Comparison of ENCODE assay signal across 16 cellular contexts in genomic region chr22:46792841-46793261, GRCh38. TPM values are rescaled to one million over a fixed set of nuclear protein-coding genes. Genes with fewer than 3 reads are reported as not detected.
A peak's percentile ranks its signal among the peaks of the same experiment; 100 is the strongest.
DNase-seq lines count a peak whose midpoint lies in the region; ATAC-seq, FAIRE-seq and TF ChIP-seq lines count a peak whose summit lies in the region.
"Had no signal": no experiment of that assay in that cellular context is flagged by ENCODE, and none has a peak within 500 bp of the region (broad histone marks: within the 10 kb centered on the region; RNA-seq: fewer than 3 reads in every experiment).

No MANE protein-coding gene starts in this region.

- H3K9me3 Mint-ChIP-seq in CD4-positive, CD25-positive, alpha-beta regulatory T cell, result no peaks in the 10 kb centered on the region
- no peaks in the 10 kb centered on the region for H3K9me3 Mint-ChIP-seq in naive thymus-derived CD8-positive, alpha-beta T cell
- H3K9me3 Mint-ChIP-seq: HFFc6 had no signal

- no peaks in the 10 kb centered on the region for H3K9me2 ChIP-seq in PC-3 (replicated peaks; ENCODE audit: low read length)

- no peak overlapping the region for H3K4me3 ChIP-seq in BLaER1
- H3K4me3 ChIP-seq in CD4-positive, CD25-positive, alpha-beta regulatory T cell (ENCODE audit: low read depth, low read length), result no peak overlapping the region
- H3K4me3 ChIP-seq in bronchial epithelial cell (ENCODE audit: low read depth, low read length), result no peak overlapping the region
- no peak overlapping the region for H3K4me3 ChIP-seq in PC-3 (ENCODE audit: low read length)
- H3K4me3 ChIP-seq: body of pancreas, testis had no signal

- peaks cover 18 to 56% (median 33%) of the 10 kb centered on the region in 4 donors for H3K4me1 Mint-ChIP-seq in CD4-positive, CD25-positive, alpha-beta regulatory T cell
- H3K4me1 Mint-ChIP-seq in naive thymus-derived CD8-positive, alpha-beta T cell, result peaks cover 9 to 55% (median 33%) of the 10 kb centered on the region in 4 donors

- intact Hi-C loops in PC-3 (cut with micrococcal nuclease), result no loop called here

- no peak for TF ChIP-seq CTCF in bronchial epithelial cell (IDR thresholded peaks at IDR 0.05; ENCODE audit: insufficient read depth, low read length, severe bottlenecking)
- no peak for TF ChIP-seq CTCF in PC-3 (conservative IDR thresholded peaks at IDR 0.05; ENCODE audit: low read depth, low read length)

- POLR2A ChIA-PET in naive thymus-derived CD8-positive, alpha-beta T cell (lab: Charles Lee), result interaction anchor here (2.0 to 4.3 kb wide), 5 partner anchors 10 to 43 kb away, joined by 4 to 81 read pairs (median 15); partner anchors contain the start of gene TBC1D22A
- POLR2A ChIA-PET in PC-3 (lab: Charles Lee; ENCODE audit: unreplicated experiment), result no interaction called here

- no peaks in the 10 kb centered on the region for H3K9me3 ChIP-seq in BLaER1
- no peaks in the 10 kb centered on the region for H3K9me3 ChIP-seq in CD4-positive, CD25-positive, alpha-beta regulatory T cell (ENCODE audit: control insufficient read depth in 2 of 2, low read length in 2 of 2)
- H3K9me3 ChIP-seq in PC-3 (ENCODE audit: low read length), result no peaks in the 10 kb centered on the region
- H3K9me3 ChIP-seq: body of pancreas, testis had no signal

- peak; percentile 52 for FAIRE-seq in bronchial epithelial cell (lab: Jason Lieb, UNC)
- FAIRE-seq: TTC549 had no signal

- ATAC-seq in CD4-positive, CD25-positive, alpha-beta regulatory T cell (ENCODE audit: low read depth in 2 of 2), result no peak
- no peak for ATAC-seq in naive thymus-derived CD8-positive, alpha-beta T cell
- ATAC-seq in PC-3 (no peak), GM19452 (IDR thresholded peaks at IDR 0.05; ENCODE audit: unreplicated experiment) (no peak)
- ATAC-seq: body of pancreas had no signal

- H2AFZ ChIP-seq in PC-3 (ENCODE audit: low read length), result no peak overlapping the region

- H3K4me3 Mint-ChIP-seq in CD4-positive, CD25-positive, alpha-beta regulatory T cell, result no peak overlapping the region
- H3K4me3 Mint-ChIP-seq in naive thymus-derived CD8-positive, alpha-beta T cell, result no peak overlapping the region
- H3K4me3 Mint-ChIP-seq: HFFc6 had no signal

- no peak for DNase-seq in CD4-positive, CD25-positive, alpha-beta regulatory T cell
- DNase-seq in bronchial epithelial cell (ENCODE audit: low read depth) (no peak), PC-3 (no peak), NCI-H82 (lab: John Stamatoyannopoulos, UW) (no peak)
- no peak for DNase-seq in naive thymus-derived CD8-positive, alpha-beta T cell
- DNase-seq: HFFc6; midbrain; NCI-H69; OCI-M1; retina; stimulated activated CD4-positive, alpha-beta T cell treated with anti-CD3 and anti-CD28 coated beads, Interleukin-1b, Interleukin-23, amount 100 ng/mL, for 48 hours; testis had no signal

- CTCF ChIA-PET in PC-3 (lab: Charles Lee), result no interaction called here

- H3K36me3 ChIP-seq in BLaER1 (peaks cover 48% of the 10 kb centered on the region), bronchial epithelial cell (ENCODE audit: control insufficient read depth, insufficient read depth, low read length) (peaks cover 13% of the 10 kb centered on the region), PC-3 (ENCODE audit: low read depth, low read length) (no peaks in the 10 kb centered on the region)
- H3K36me3 ChIP-seq in CD4-positive, CD25-positive, alpha-beta regulatory T cell (ENCODE audit: control insufficient read depth, insufficient read depth, low read length), result peaks cover 40% of the 10 kb centered on the region

- H3K27me3 Mint-ChIP-seq in CD4-positive, CD25-positive, alpha-beta regulatory T cell, result peaks cover 4% of the 10 kb centered on the region
- no peaks in the 10 kb centered on the region for H3K27me3 Mint-ChIP-seq in naive thymus-derived CD8-positive, alpha-beta T cell

- BruUV-seq in PC-3 (replicated peaks; lab: Mats Ljungman, UMichigan), result no TSS peak

- 0 out of 2 replicates have a peak overlapping the region, but pooled peaks have one; percentile 7 for H3K9ac ChIP-seq in BLaER1
- no peak overlapping the region for H3K9ac ChIP-seq in PC-3 (ENCODE audit: low read length)

- no peaks in the 10 kb centered on the region for H3K79me2 ChIP-seq in PC-3 (ENCODE audit: low read length)

- H3K4me2 ChIP-seq in BLaER1, result peak overlapping the region; percentile 84
- no peak overlapping the region for H3K4me2 ChIP-seq in PC-3 (ENCODE audit: low read length)

- H3K27ac ChIP-seq in BLaER1 (peak overlapping the region; percentile 28; the same call in 1 of the 2 replicates), PC-3 (ENCODE audit: low read length) (no peak overlapping the region)
- H3K27ac ChIP-seq in CD4-positive, CD25-positive, alpha-beta regulatory T cell (ENCODE audit: insufficient read depth, low read length, poor library complexity, severe bottlenecking), result peak overlapping the region; percentile 90
- H3K27ac ChIP-seq: testis had no signal

- H3F3A ChIP-seq in PC-3 (ENCODE audit: low read length, unreplicated experiment), result no peaks in the 10 kb centered on the region

- peaks cover 95% of the 10 kb centered on the region for H4K20me1 ChIP-seq in BLaER1
- no peaks in the 10 kb centered on the region for H4K20me1 ChIP-seq in PC-3 (ENCODE audit: low read length)

- no peaks in the 10 kb centered on the region for H3K27me3 ChIP-seq in BLaER1
- no peaks in the 10 kb centered on the region for H3K27me3 ChIP-seq in CD4-positive, CD25-positive, alpha-beta regulatory T cell (ENCODE audit: control insufficient read depth, insufficient read depth, low read length)
- no peaks in the 10 kb centered on the region for H3K27me3 ChIP-seq in bronchial epithelial cell (ENCODE audit: control insufficient read depth, insufficient read depth, low read length)
- H3K27me3 ChIP-seq in PC-3 (ENCODE audit: low read length), result no peaks in the 10 kb centered on the region
- H3K27me3 ChIP-seq: body of pancreas, testis had no signal

- H3K36me3 Mint-ChIP-seq in CD4-positive, CD25-positive, alpha-beta regulatory T cell, result peaks cover 9% of the 10 kb centered on the region
- peaks cover 0 to 26% (median 0%) of the 10 kb centered on the region in 3 donors for H3K36me3 Mint-ChIP-seq in naive thymus-derived CD8-positive, alpha-beta T cell

- peaks cover 70% of the 10 kb centered on the region for H3K4me1 ChIP-seq in BLaER1
- H3K4me1 ChIP-seq in CD4-positive, CD25-positive, alpha-beta regulatory T cell (ENCODE audit: control insufficient read depth, insufficient read depth, low read length, poor library complexity, severe bottlenecking), result peaks cover 38% of the 10 kb centered on the region
- no peaks in the 10 kb centered on the region for H3K4me1 ChIP-seq in PC-3 (ENCODE audit: insufficient read depth, low read length)
- H3K4me1 ChIP-seq: body of pancreas, testis had no signal

- peak overlapping the region; percentile 85 to 100 (median 86) for H3K27ac Mint-ChIP-seq in CD4-positive, CD25-positive, alpha-beta regulatory T cell
- peak overlapping the region; percentile 69 to 100 (median 99) for H3K27ac Mint-ChIP-seq in naive thymus-derived CD8-positive, alpha-beta T cell

RNA-seq across cellular contexts. Expression of gene TBC1D22A, which starts 30.4 kb away (rescaled TPM):
- total RNA-seq in CD4-positive, CD25-positive, alpha-beta regulatory T cell, result 42.5 TPM
- polyA plus RNA-seq in CD4-positive, CD25-positive, alpha-beta regulatory T cell, result 10 to 100 TPM; 19.8 to 34.0 (median 23.0) TPM
- total RNA-seq in bronchial epithelial cell (10.0 and 14.8 TPM in 2 replicates), PC-3 (2014; rRNA removed) (12.2 and 14.3 TPM in 2 replicates)
- total RNA-seq in naive thymus-derived CD8-positive, alpha-beta T cell, result 10 to 100 TPM; 51.2 to 57.2 TPM
- polyA plus RNA-seq in naive thymus-derived CD8-positive, alpha-beta T cell, result 10 to 100 TPM; 23.0 to 24.6 (median 23.3) TPM

RNA-seq across cellular contexts. Expression of gene CERK, which starts 54.8 kb away (rescaled TPM):
- total RNA-seq in CD4-positive, CD25-positive, alpha-beta regulatory T cell, result 105 TPM
- 10 to 100 TPM; 75.5 to 94.3 (median 81.5) TPM for polyA plus RNA-seq in CD4-positive, CD25-positive, alpha-beta regulatory T cell
- 29.5 and 36.1 TPM in 2 replicates for total RNA-seq in bronchial epithelial cell
- total RNA-seq in naive thymus-derived CD8-positive, alpha-beta T cell, result 100 to 1,000 TPM; 175 to 185 TPM
- 10 to 100 TPM; 39.4 to 61.2 (median 41.6) TPM for polyA plus RNA-seq in naive thymus-derived CD8-positive, alpha-beta T cell
- 21.6 and 24.1 TPM in 2 replicates for total RNA-seq in PC-3 (2014; rRNA removed)
